In genomic region chr16:62891-63290, GRCh38 we compare ENCODE assay signal across 20 cellular contexts.
"Had no signal": no experiment of that assay in that cellular context is flagged by ENCODE, and none has a peak within 500 bp of the region (broad histone marks: within the 10 kb centered on the region; RNA-seq: fewer than 3 reads in every experiment).

No MANE protein-coding gene starts in this region.

- ATAC-seq: Panc1, PC-3, SK-N-SH treated with all-trans-retinoic acid at 6 μM for 48 hours had no signal

- DNase-seq: KBM-7, MV-4-11, NCI-H1048, NCI-H1105, NCI-H1417 treated with DMSO at 0.1 percent for 48 hours, NCI-H146, NCI-H1694 treated with DMSO at 0.1 percent for 48 hours, NCI-H1930, NCI-H2081, NCI-H2107, NCI-H2227 treated with DMSO at 0.1 percent for 48 hours, NCI-H524, NCI-H526 treated with DMSO at 0.1 percent for 48 hours, NCI-H748 treated with DMSO at 0.1 percent for 48 hours, PC-3, SHP77 treated with DMSO at 0.1 percent for 48 hours, SJCRH30 had no signal

- H3K27ac ChIP-seq: RWPE1, SJCRH30 had no signal

- H3K9me3 ChIP-seq: SJCRH30 had no signal

- H3K27me3 ChIP-seq: SJCRH30 had no signal

- H3K4me3 ChIP-seq: SJCRH30 had no signal
